8 cellular contexts compared by ENCODE assay signal in the genomic region with DNA sequence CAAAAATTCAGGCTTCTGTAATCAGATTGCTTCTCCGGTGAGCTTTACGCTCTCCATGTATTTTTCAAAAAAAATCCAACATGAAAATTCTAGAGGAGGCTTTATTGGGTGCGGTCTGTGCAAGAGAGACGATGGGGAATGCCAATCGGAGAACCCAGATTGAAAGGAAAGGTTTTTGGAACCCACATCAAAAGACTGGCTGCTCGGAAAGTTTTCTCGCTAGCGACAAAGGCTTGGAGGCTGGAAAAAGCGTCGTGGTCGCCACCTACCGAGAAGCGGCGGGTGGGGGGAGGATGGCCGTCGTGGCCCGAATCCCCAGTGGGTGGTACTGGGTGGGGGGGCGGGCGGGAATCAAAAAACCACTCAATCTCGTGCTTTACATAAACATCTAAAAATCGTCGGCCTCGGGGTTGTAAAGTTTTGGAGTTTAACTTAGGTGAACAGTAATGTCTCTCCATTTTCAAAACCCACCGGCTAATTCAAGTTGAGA. TPM values are rescaled to one million over a fixed set of nuclear protein-coding genes. Genes with fewer than 3 reads are reported as not detected.
A peak's percentile ranks its signal among the peaks of the same experiment; 100 is the strongest.
DNase-seq lines count a peak whose midpoint lies in the region; ATAC-seq and TF ChIP-seq lines count a peak whose summit lies in the region.

No MANE protein-coding gene starts in this region.

- peak overlapping the region; percentile 93 for H3K27ac Mint-ChIP-seq in activated CD8-positive, alpha-beta memory T cell treated with anti-CD3 and anti-CD28 coated beads, Interleukin-2, amount 10 ng/mL, durations not matched to agents 7 days and 5 days
- peak overlapping the region; percentile 96 for H3K27ac Mint-ChIP-seq in endothelial cell (ENCODE audit: unreplicated experiment)

- DNase-seq in NCI-H1436 (lab: John Stamatoyannopoulos, UW) (peak; percentile 34), NCI-H1436 treated with DMSO at 0.1 percent for 48 hours (lab: John Stamatoyannopoulos, UW) (no peak), NCI-H524 (lab: John Stamatoyannopoulos, UW) (peak; percentile 53 to 70), endothelial cell (ENCODE audit: low spot score) (peak; percentile 53), mucosa of gallbladder (ENCODE audit: low spot score) (peak; percentile 58)
- peak; percentile 69 for DNase-seq in activated CD8-positive, alpha-beta memory T cell treated with anti-CD3 and anti-CD28 coated beads, Interleukin-2, amount 10 ng/mL, durations not matched to agents 7 days and 5 days
- DNase-seq in stimulated activated CD8-positive, alpha-beta memory T cell treated with anti-CD3 and anti-CD28 coated beads, Interleukin-7, amount 100 ng/mL, for 1 hour (ENCODE audit: low read depth in 2 of 2) = peak; percentile 30 to 48

- no peaks in the 10 kb centered on the region for H3K9me3 Mint-ChIP-seq in activated CD8-positive, alpha-beta memory T cell treated with anti-CD3 and anti-CD28 coated beads, Interleukin-2, amount 10 ng/mL, durations not matched to agents 7 days and 5 days (ENCODE audit: low read depth)
- no peaks in the 10 kb centered on the region for H3K9me3 Mint-ChIP-seq in endothelial cell (ENCODE audit: unreplicated experiment)

- H3K27me3 Mint-ChIP-seq in activated CD8-positive, alpha-beta memory T cell treated with anti-CD3 and anti-CD28 coated beads, Interleukin-2, amount 10 ng/mL, durations not matched to agents 7 days and 5 days = no peaks in the 10 kb centered on the region
- H3K27me3 Mint-ChIP-seq in endothelial cell (ENCODE audit: unreplicated experiment) = peaks cover 8% of the 10 kb centered on the region

- H3K4me1 Mint-ChIP-seq in activated CD8-positive, alpha-beta memory T cell treated with anti-CD3 and anti-CD28 coated beads, Interleukin-2, amount 10 ng/mL, durations not matched to agents 7 days and 5 days = peaks cover 49% of the 10 kb centered on the region
- H3K4me1 Mint-ChIP-seq in endothelial cell (ENCODE audit: unreplicated experiment) = peaks cover 45% of the 10 kb centered on the region

- peaks cover 7% of the 10 kb centered on the region for H3K36me3 Mint-ChIP-seq in activated CD8-positive, alpha-beta memory T cell treated with anti-CD3 and anti-CD28 coated beads, Interleukin-2, amount 10 ng/mL, durations not matched to agents 7 days and 5 days
- peaks cover 21% of the 10 kb centered on the region for H3K36me3 Mint-ChIP-seq in endothelial cell (ENCODE audit: low read depth, unreplicated experiment)

- no peak for ATAC-seq in activated CD8-positive, alpha-beta memory T cell treated with anti-CD3 and anti-CD28 coated beads, Interleukin-2, amount 10 ng/mL, durations not matched to agents 7 days and 5 days
- ATAC-seq in HG03045 (IDR thresholded peaks at IDR 0.05; ENCODE audit: unreplicated experiment) = no peak

- no peak for TF ChIP-seq CTCF in endothelial cell (IDR thresholded peaks at IDR 0.05; ENCODE audit: unreplicated experiment)

- CTCF ChIA-PET in activated CD8-positive, alpha-beta memory T cell treated with anti-CD3 and anti-CD28 coated beads, Interleukin-2, amount 10 ng/mL, durations not matched to agents 7 days and 5 days (lab: Charles Lee) = no interaction called here

- H3K4me3 Mint-ChIP-seq in activated CD8-positive, alpha-beta memory T cell treated with anti-CD3 and anti-CD28 coated beads, Interleukin-2, amount 10 ng/mL, durations not matched to agents 7 days and 5 days = peak overlapping the region; percentile 81
- peak overlapping the region; percentile 90 for H3K4me3 Mint-ChIP-seq in endothelial cell (ENCODE audit: unreplicated experiment)

RNA-seq across cellular contexts. Expression of a gene that starts 1.1 kb away (rescaled TPM):
- total RNA-seq in activated CD8-positive, alpha-beta memory T cell treated with anti-CD3 and anti-CD28 coated beads, Interleukin-2, amount 10 ng/mL, durations not matched to agents 7 days and 5 days = 100 to 1,000 TPM; 186 to 220 TPM
- 312 TPM for total RNA-seq in endothelial cell (ENCODE audit: unreplicated experiment)
- 345 TPM for total RNA-seq in mucosa of gallbladder
